1 cellular context compared by ENCODE assay signal in the genomic region with DNA sequence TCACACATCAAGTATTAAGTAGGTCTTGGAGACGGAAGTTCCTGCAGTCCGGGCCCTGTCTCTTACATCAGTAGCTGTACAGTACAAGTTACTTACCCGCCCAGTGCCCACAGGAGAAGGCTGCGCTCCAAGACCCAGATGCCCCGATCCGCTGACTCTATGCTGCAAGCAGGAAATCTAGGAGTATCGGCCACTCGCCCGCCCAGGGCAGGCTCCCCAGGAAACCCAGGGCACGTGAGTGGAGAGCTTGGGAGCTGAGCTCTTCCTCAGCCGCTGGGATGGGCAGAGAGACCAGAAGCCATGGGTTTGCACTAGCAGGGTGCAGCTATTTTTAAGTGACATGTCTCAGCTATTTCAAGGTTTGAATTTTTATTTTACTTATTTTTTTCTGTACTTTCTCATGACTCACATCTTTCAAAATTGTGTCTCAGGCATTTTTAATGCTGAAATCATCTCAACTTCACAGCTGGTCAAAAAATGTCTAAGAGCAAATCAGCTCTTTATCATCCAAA.
TF ChIP-seq lines count a peak whose summit lies in the region.

No MANE protein-coding gene starts in this region.

TF ChIP-seq in GM12878, 131 proteins besides CTCF, POLR2A, EP300 and RAD21:
- TF ChIP-seq KAT2A (conservative IDR thresholded peaks at IDR 0.05; ENCODE audit: control insufficient read depth, low read depth, low read length) (no peak), BACH1 (IDR thresholded peaks at IDR 0.05; ENCODE audit: borderline replicate concordance) (no peak), ZNF622 (IDR thresholded peaks at IDR 0.05) (no peak), RAD51 (IDR thresholded peaks at IDR 0.05) (no peak), BHLHE40 (IDR thresholded peaks at IDR 0.05; ENCODE audit: borderline replicate concordance in 1 of 2, low read depth in 2 of 2, low read length in 1 of 2) (peak in 1 of 2 experiments; percentile 22; a peak in 1 of 4 replicates), WRNIP1 (IDR thresholded peaks at IDR 0.05; ENCODE audit: borderline replicate concordance, low read depth, low read length) (no peak), CHD4 (IDR thresholded peaks at IDR 0.05) (no peak), ELK1 (IDR thresholded peaks at IDR 0.05; ENCODE audit: low read depth, low read length) (no peak), ZNF207 (IDR thresholded peaks at IDR 0.05; ENCODE audit: borderline replicate concordance) (no peak), ZZZ3 (IDR thresholded peaks at IDR 0.05; ENCODE audit: control insufficient read depth, insufficient read length, low read depth) (no peak), CREM (IDR thresholded peaks at IDR 0.05; ENCODE audit: low read depth) (no peak), FOXK2 (IDR thresholded peaks at IDR 0.05) (no peak), RB1 (IDR thresholded peaks at IDR 0.05; ENCODE audit: borderline replicate concordance) (no peak)
- TF ChIP-seq, protein P1, sequence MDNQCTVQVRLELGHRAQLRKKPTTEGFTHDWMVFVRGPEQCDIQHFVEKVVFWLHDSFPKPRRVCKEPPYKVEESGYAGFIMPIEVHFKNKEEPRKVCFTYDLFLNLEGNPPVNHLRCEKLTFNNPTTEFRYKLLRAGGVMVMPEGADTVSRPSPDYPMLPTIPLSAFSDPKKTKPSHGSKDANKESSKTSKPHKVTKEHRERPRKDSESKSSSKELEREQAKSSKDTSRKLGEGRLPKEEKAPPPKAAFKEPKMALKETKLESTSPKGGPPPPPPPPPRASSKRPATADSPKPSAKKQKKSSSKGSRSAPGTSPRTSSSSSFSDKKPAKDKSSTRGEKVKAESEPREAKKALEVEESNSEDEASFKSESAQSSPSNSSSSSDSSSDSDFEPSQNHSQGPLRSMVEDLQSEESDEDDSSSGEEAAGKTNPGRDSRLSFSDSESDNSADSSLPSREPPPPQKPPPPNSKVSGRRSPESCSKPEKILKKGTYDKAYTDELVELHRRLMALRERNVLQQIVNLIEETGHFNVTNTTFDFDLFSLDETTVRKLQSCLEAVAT (IDR thresholded peaks at IDR 0.05), result peak; percentile 64; the same call in 1 of the 2 replicates
